16 cellular contexts compared by ENCODE assay signal in genomic region chr14:98580131-98580678, GRCh38.
DNase-seq lines count a peak whose midpoint lies in the region; ATAC-seq and TF ChIP-seq lines count a peak whose summit lies in the region.
"Had no signal": no experiment of that assay in that cellular context is flagged by ENCODE, and none has a peak within 500 bp of the region (broad histone marks: within the 10 kb centered on the region; RNA-seq: fewer than 3 reads in every experiment).

No MANE protein-coding gene starts in this region.

- H3K4ac ChIP-seq in mesendoderm (ENCODE audit: low read depth, low read length) = no peak overlapping the region

- H4K8ac ChIP-seq in mesendoderm (ENCODE audit: low read depth, low read length) = no peak overlapping the region

- intact Hi-C loops in activated CD4-positive, alpha-beta T cell treated with anti-CD3 and anti-CD28 coated beads, Interleukin-2, amount 10 ng/mL, durations not matched to agents 24 days and 14 days (cut with micrococcal nuclease) = no loop called here
- intact Hi-C loops in dorsolateral prefrontal cortex (cut with DNase I) = no loop called here
- intact Hi-C loops in right cardiac atrium (cut with DNase I) = no loop called here
- intact Hi-C loops in uterus (cut with DNase I; ENCODE audit: low total_unique reads) = no loop called here

- H3K4me3 ChIP-seq in NB4 (ENCODE audit: low read depth, low read length) (no peak overlapping the region), mesendoderm (ENCODE audit: low read length) (no peak overlapping the region), dorsolateral prefrontal cortex (no peak overlapping the region), right cardiac atrium (ENCODE audit: low read length) (no peak overlapping the region), uterus (no peak overlapping the region)
- H3K4me3 ChIP-seq: spleen, tibial nerve had no signal

- H2BK15ac ChIP-seq in mesendoderm (replicated peaks; ENCODE audit: low read depth) = no peak overlapping the region

- H3K27ac ChIP-seq in mesendoderm (ENCODE audit: low read depth, low read length) = no peak overlapping the region
- no peak overlapping the region for H3K27ac ChIP-seq in dorsolateral prefrontal cortex
- no peak overlapping the region for H3K27ac ChIP-seq in right cardiac atrium (ENCODE audit: low read length)
- H3K27ac ChIP-seq in uterus = no peak overlapping the region
- H3K27ac ChIP-seq: spleen, tibial nerve had no signal

- peaks cover 12% of the 10 kb centered on the region for H3K9me3 Mint-ChIP-seq in activated CD4-positive, alpha-beta T cell treated with anti-CD3 and anti-CD28 coated beads, Interleukin-2, amount 10 ng/mL, durations not matched to agents 24 days and 14 days

- H3K9me3 ChIP-seq in right cardiac atrium (ENCODE audit: control insufficient read depth, low read length) (no peaks in the 10 kb centered on the region), uterus (no peaks in the 10 kb centered on the region)
- H3K9me3 ChIP-seq: tibial nerve had no signal

- H2BK120ac ChIP-seq in mesendoderm (ENCODE audit: low read depth, low read length) = no peak overlapping the region

- H2BK5ac ChIP-seq in mesendoderm (ENCODE audit: low read length) = no peak overlapping the region

- no peak overlapping the region for H3K56ac ChIP-seq in mesendoderm (ENCODE audit: low read length)

- no peak overlapping the region for H3K9ac ChIP-seq in mesendoderm (ENCODE audit: low read length)

- H3K23ac ChIP-seq in mesendoderm (ENCODE audit: low read length) = no peak overlapping the region

- H3K27me3 Mint-ChIP-seq in activated CD4-positive, alpha-beta T cell treated with anti-CD3 and anti-CD28 coated beads, Interleukin-2, amount 10 ng/mL, durations not matched to agents 24 days and 14 days = no peaks in the 10 kb centered on the region
- H3K27me3 Mint-ChIP-seq: activated naive CD4-positive, alpha-beta T cell treated with anti-CD3 and anti-CD28 coated beads, Interleukin-2, amount 50 U/mL, for 24 hours had no signal

- H3K79me2 ChIP-seq in mesendoderm (ENCODE audit: control insufficient read depth, insufficient read depth, low read length) = no peaks in the 10 kb centered on the region

- no peak for ATAC-seq in right cardiac atrium
- ATAC-seq: activated CD4-positive, CD25-positive, alpha-beta regulatory T cell treated with anti-CD3 and anti-CD28 coated beads, Interleukin-2, amount 50 U/mL, for 24 hours; left colon had no signal

- H3K27ac Mint-ChIP-seq in activated CD4-positive, alpha-beta T cell treated with anti-CD3 and anti-CD28 coated beads, Interleukin-2, amount 10 ng/mL, durations not matched to agents 24 days and 14 days = no peak overlapping the region
- H3K27ac Mint-ChIP-seq: activated naive CD4-positive, alpha-beta T cell treated with anti-CD3 and anti-CD28 coated beads, Interleukin-2, amount 50 U/mL, for 24 hours had no signal

- H4K5ac ChIP-seq in mesendoderm (ENCODE audit: low read length) = no peak overlapping the region

- no peaks in the 10 kb centered on the region for H3K27me3 ChIP-seq in mesendoderm (ENCODE audit: insufficient read depth, low read length, poor library complexity)
- H3K27me3 ChIP-seq in dorsolateral prefrontal cortex = peaks cover 0 to 34% (median 6%) of the 10 kb centered on the region in 45 donors
- H3K27me3 ChIP-seq in right cardiac atrium (ENCODE audit: control insufficient read depth, insufficient read depth) = no peaks in the 10 kb centered on the region
- no peaks in the 10 kb centered on the region for H3K27me3 ChIP-seq in uterus
- H3K27me3 ChIP-seq: spleen, tibial nerve had no signal

- no CpG with 5 or more reads among the region's 3 CpGs for whole genome bisulfite sequencing in mesendoderm (ENCODE audit: extremely low coverage, insufficient coverage, low lambda C conversion rate)
- 8% methylated on average over 3 of the region's 3 CpGs for WGBS in right cardiac atrium

- TF ChIP-seq CTCF in NB4 (IDR thresholded peaks at IDR 0.05; ENCODE audit: low read depth, low read length) (no peak), dorsolateral prefrontal cortex (IDR thresholded peaks at IDR 0.05 in 54 of 56, conservative IDR thresholded peaks at IDR 0.05 in 2 of 56; ENCODE audit: low read depth in 1 of 56, partially characterized antibody in 56 of 56) (no peak), uterus (IDR thresholded peaks at IDR 0.05) (no peak)

- no peak overlapping the region for H3K18ac ChIP-seq in mesendoderm (ENCODE audit: low read length)

- no peak overlapping the region for H3K4me3 Mint-ChIP-seq in activated CD4-positive, alpha-beta T cell treated with anti-CD3 and anti-CD28 coated beads, Interleukin-2, amount 10 ng/mL, durations not matched to agents 24 days and 14 days
- H3K4me3 Mint-ChIP-seq: activated naive CD4-positive, alpha-beta T cell treated with anti-CD3 and anti-CD28 coated beads, Interleukin-2, amount 50 U/mL, for 24 hours had no signal

- H3K79me1 ChIP-seq in mesendoderm (ENCODE audit: low read length) = no peaks in the 10 kb centered on the region

- H3K4me2 ChIP-seq in mesendoderm (ENCODE audit: low read length) = no peak overlapping the region

- TF ChIP-seq POLR2A in NB4 (IDR thresholded peaks at IDR 0.05; ENCODE audit: extremely low read depth, insufficient read length) (no peak), uterus (IDR thresholded peaks at IDR 0.05) (no peak)

- no peaks in the 10 kb centered on the region for H3K36me3 Mint-ChIP-seq in activated CD4-positive, alpha-beta T cell treated with anti-CD3 and anti-CD28 coated beads, Interleukin-2, amount 10 ng/mL, durations not matched to agents 24 days and 14 days (ENCODE audit: low read depth)

- H2AK5ac ChIP-seq in mesendoderm (ENCODE audit: low read length) = no peak overlapping the region

- H3K4me1 Mint-ChIP-seq in activated CD4-positive, alpha-beta T cell treated with anti-CD3 and anti-CD28 coated beads, Interleukin-2, amount 10 ng/mL, durations not matched to agents 24 days and 14 days = no peaks in the 10 kb centered on the region
- H3K4me1 Mint-ChIP-seq: activated naive CD4-positive, alpha-beta T cell treated with anti-CD3 and anti-CD28 coated beads, Interleukin-2, amount 50 U/mL, for 24 hours had no signal

- H3K4me1 ChIP-seq in mesendoderm (ENCODE audit: control insufficient read depth, low read depth, low read length) (no peaks in the 10 kb centered on the region), right cardiac atrium (ENCODE audit: control insufficient read depth, insufficient read depth, low read length) (no peaks in the 10 kb centered on the region), uterus (no peaks in the 10 kb centered on the region)
- H3K4me1 ChIP-seq: spleen, tibial nerve had no signal

- H3K36me3 ChIP-seq in mesendoderm (ENCODE audit: control insufficient read depth, insufficient read depth, low read length) = no peaks in the 10 kb centered on the region
- H3K36me3 ChIP-seq in uterus = no peaks in the 10 kb centered on the region
- H3K36me3 ChIP-seq: spleen, tibial nerve had no signal

- peak; percentile 76 for DNase-seq in activated CD4-positive, alpha-beta T cell treated with anti-CD3 and anti-CD28 coated beads, Interleukin-2, amount 10 ng/mL, durations not matched to agents 24 days and 14 days
- no peak for DNase-seq in activated CD4-positive, alpha-beta T cell treated with anti-CD3 and anti-CD28 coated beads, Interleukin-2, amount 50 U/mL, for 48 hours
- DNase-seq in NB4 (ENCODE audit: low read depth) (peak; percentile 35), astrocyte of the hippocampus (ENCODE audit: low read depth, low spot score) (peak; percentile 65), mesendoderm (peak; percentile 45), dorsolateral prefrontal cortex (no peak), right cardiac atrium (no peak), uterus (no peak)
- DNase-seq: cortex of kidney, left colon, NCI-H446, SIG-M5, spleen had no signal

Comparison
In these comparisons a context has a peak if more than half of its experiments do, and no peak if none do; other contexts are left out.
1. DNase-seq: peak in activated CD4-positive, alpha-beta T cell treated with anti-CD3 and anti-CD28 coated beads, Interleukin-2, amount 10 ng/mL, durations not matched to agents 24 days and 14 days (single experiment), NB4 (single experiment), astrocyte of the hippocampus (single experiment) and mesendoderm (single experiment); none in activated CD4-positive, alpha-beta T cell treated with anti-CD3 and anti-CD28 coated beads, Interleukin-2, amount 50 U/mL, for 48 hours (0 of 2), dorsolateral prefrontal cortex (0 of 10), right cardiac atrium (0 of 3) and uterus (0 of 2).